Comparison of ENCODE assay signal across 7 cellular contexts in genomic region chr12:50024804-50025186, GRCh38. TPM values are rescaled to one million over a fixed set of nuclear protein-coding genes. Genes with fewer than 3 reads are reported as not detected.
DNase-seq lines count a peak whose midpoint lies in the region; ATAC-seq and TF ChIP-seq lines count a peak whose summit lies in the region.

No MANE protein-coding gene starts in this region.

- H4K20me1 ChIP-seq in SK-N-SH (ENCODE audit: insufficient read depth) = peaks cover 6% of the 10 kb centered on the region; the same call in 1 of the 2 replicates

- H3K79me2 ChIP-seq in SK-N-SH (ENCODE audit: insufficient read depth) = peaks cover 55% of the 10 kb centered on the region

- ATAC-seq in GM18502 (IDR thresholded peaks at IDR 0.05; ENCODE audit: poor library complexity, unreplicated experiment) (peak; percentile 15), HG02840 (IDR thresholded peaks at IDR 0.05; ENCODE audit: low FRiP score, unreplicated experiment) (peak; percentile 4)

- WGBS in SK-N-SH (ENCODE audit: low lambda C conversion rate) = 4% methylated on average over 16 of the region's 16 CpGs

- H3K4me3 ChIP-seq in SK-N-SH (ENCODE audit: low read depth in 2 of 2, low read length in 1 of 2) (peak overlapping the region; percentile 67 to 73), fibroblast of the aortic adventitia (ENCODE audit: low read depth, low read length) (peak overlapping the region; percentile 92)

- H3K9me2 ChIP-seq in SK-N-SH = no peaks in the 10 kb centered on the region

- no peak for TF ChIP-seq EP300 in SK-N-SH (IDR thresholded peaks at IDR 0.05; ENCODE audit: borderline replicate concordance in 1 of 2, low read depth in 1 of 2, low read length in 1 of 2)

- POLR2A ChIA-PET in SK-N-SH (lab: Yijun Ruan, JAX) (interaction anchor here (0.8 to 1.6 kb wide), 4 partner anchors 8 to 46 kb away, joined by 3 to 4 read pairs (median 3); no protein-coding TSS in a partner anchor), HEK293T (lab: Yijun Ruan, JAX) (interaction anchor here (0.7 to 1.9 kb wide), 10 partner anchors 8 to 283 kb away, joined by 3 to 8 read pairs (median 4); partner anchors contain the start of gene COX14)

- peaks cover 5% of the 10 kb centered on the region for H3F3A ChIP-seq in SK-N-SH (replicated peaks; ENCODE audit: insufficient read depth)

- DNase-seq in SK-N-SH (no peak), fibroblast of the aortic adventitia (ENCODE audit: low read depth) (no peak), retina (peak; percentile 23), inferior parietal cortex (ENCODE audit: extremely low spot score) (no peak), HEK293T (ENCODE audit: extremely low spot score) (no peak)

- H3K9me3 ChIP-seq in SK-N-SH = no peaks in the 10 kb centered on the region

- no peaks in the 10 kb centered on the region for H3K27me3 ChIP-seq in SK-N-SH (ENCODE audit: insufficient read depth)

- H3K36me3 ChIP-seq in SK-N-SH (replicated peaks in 1 of 2; ENCODE audit: control insufficient read depth in 1 of 2, insufficient read depth in 2 of 2, low read length in 1 of 2) = no peaks in the 10 kb centered on the region

- H3K9ac ChIP-seq in SK-N-SH = peak overlapping the region; percentile 74

- H3K4me2 ChIP-seq in SK-N-SH = peak overlapping the region; percentile 66

- TF ChIP-seq RAD21 in SK-N-SH (IDR thresholded peaks at IDR 0.05; ENCODE audit: low read length) = no peak

- CTCF ChIA-PET in SK-N-SH (lab: Yijun Ruan, JAX) (interaction anchor here (1.0 to 2.3 kb wide), 6 partner anchors 8 to 58 kb away, joined by 3 to 17 read pairs (median 6); no protein-coding TSS in a partner anchor), HEK293T (lab: Yijun Ruan, JAX) (interaction anchor here (0.6 to 1.6 kb wide), 3 partner anchors 9 to 16 kb away, joined by 3 to 7 read pairs (median 4); no protein-coding TSS in a partner anchor)

- TF ChIP-seq CTCF in SK-N-SH (IDR thresholded peaks at IDR 0.05) (no peak), fibroblast of the aortic adventitia (IDR thresholded peaks at IDR 0.05; ENCODE audit: insufficient read depth, low read length) (no peak)

- peak overlapping the region; percentile 45; the same call in 1 of the 2 replicates for H2AFZ ChIP-seq in SK-N-SH (ENCODE audit: low read depth)

- H3K4me1 ChIP-seq in SK-N-SH (ENCODE audit: control insufficient read depth in 1 of 2, insufficient read depth in 2 of 2, low read depth in 1 of 2, low read length in 1 of 2) = peaks cover 0 to 2% of the 10 kb centered on the region in 2 experiments; a peak in 3 of 4 replicates

- H3K27ac ChIP-seq in SK-N-SH (ENCODE audit: low read depth in 2 of 2, low read length in 1 of 2) = peak overlapping the region; percentile 24 to 44; a peak in 3 of 4 replicates

TF ChIP-seq in SK-N-SH, 30 proteins besides CTCF, POLR2A, EP300 and RAD21 (continues in another document):
- TF ChIP-seq PBX3 (IDR thresholded peaks at IDR 0.05) = no peak
- TF ChIP-seq FOSL2 (IDR thresholded peaks at IDR 0.05; ENCODE audit: borderline replicate concordance, low read depth) = no peak
- TF ChIP-seq SIN3A (IDR thresholded peaks at IDR 0.05; ENCODE audit: borderline replicate concordance, low read depth, low read length) = no peak
- TF ChIP-seq NRF1 (IDR thresholded peaks at IDR 0.05; ENCODE audit: low read depth, low read length) = no peak
- no peak for TF ChIP-seq GATA2 (CRISPR knock-in tag; IDR thresholded peaks at IDR 0.05)
- TF ChIP-seq USF2 (IDR thresholded peaks at IDR 0.05; ENCODE audit: borderline replicate concordance, low read depth, low read length) = no peak
- TF ChIP-seq RCOR1 (IDR thresholded peaks at IDR 0.05; ENCODE audit: low read length) = no peak
- TF ChIP-seq RXRA (IDR thresholded peaks at IDR 0.05; ENCODE audit: borderline replicate concordance, low read depth) = no peak
- TF ChIP-seq TCF12 (IDR thresholded peaks at IDR 0.05) = no peak
- no peak for TF ChIP-seq MAX (IDR thresholded peaks at IDR 0.05; ENCODE audit: low read depth)
- no peak for TF ChIP-seq ELF1 (IDR thresholded peaks at IDR 0.05)

TF ChIP-seq in HEK293T, 16 proteins besides CTCF, POLR2A, EP300 and RAD21:
- TF ChIP-seq SP1 (IDR thresholded peaks at IDR 0.05) (no peak), L3MBTL2 (conservative IDR thresholded peaks at IDR 0.05) (no peak), ELF4 (IDR thresholded peaks at IDR 0.05) (no peak), CTBP1 (IDR thresholded peaks at IDR 0.05; ENCODE audit: borderline replicate concordance) (no peak), FOXK2 (IDR thresholded peaks at IDR 0.05) (no peak), ZNF384 (IDR thresholded peaks at IDR 0.05) (no peak), LEF1 (IDR thresholded peaks at IDR 0.05; ENCODE audit: borderline replicate concordance) (no peak), TARDBP (IDR thresholded peaks at IDR 0.05) (no peak), ARNT (IDR thresholded peaks at IDR 0.05) (no peak), FOXM1 (IDR thresholded peaks at IDR 0.05; ENCODE audit: borderline replicate concordance) (no peak), PKNOX1 (IDR thresholded peaks at IDR 0.05) (no peak), BHLHE40 (IDR thresholded peaks at IDR 0.05; ENCODE audit: borderline replicate concordance) (no peak), FOXA1 (IDR thresholded peaks at IDR 0.05) (no peak), NFRKB (IDR thresholded peaks at IDR 0.05) (no peak), HDGF (IDR thresholded peaks at IDR 0.05; ENCODE audit: borderline replicate concordance) (no peak), SUZ12 (IDR thresholded peaks at IDR 0.05) (no peak)

RNA-seq across cellular contexts. Expression of gene RACGAP1, which starts 0.5 kb away (rescaled TPM):
- polyA plus RNA-seq in SK-N-SH (2012; rRNA removed) = 21.5 and 23.4 TPM in 2 replicates
- polyA plus RNA-seq in SK-N-SH (2012; cell fraction: cytosol; rRNA removed) = 25.5 and 28.2 TPM in 2 replicates
- 16.0 and 24.4 TPM in 2 replicates for polyA plus RNA-seq in SK-N-SH (2012; cell fraction: nucleus; rRNA removed)
- total RNA-seq in fibroblast of the aortic adventitia (ENCODE audit: low replicate concordance) = 18.6 and 88.1 TPM in 2 replicates

RNA-seq across cellular contexts. Expression of gene ASIC1, which starts 32.6 kb away (rescaled TPM):
- polyA plus RNA-seq in SK-N-SH (2012; rRNA removed) = 24.3 and 28.4 TPM in 2 replicates
- 13.0 and 18.6 TPM in 2 replicates for polyA plus RNA-seq in SK-N-SH (2012; cell fraction: cytosol; rRNA removed)
- 49.9 and 58.9 TPM in 2 replicates for polyA plus RNA-seq in SK-N-SH (2012; cell fraction: nucleus; rRNA removed)
- total RNA-seq in fibroblast of the aortic adventitia (ENCODE audit: low replicate concordance) = 4.9 and 5.2 TPM in 2 replicates

RNA-seq across cellular contexts. Expression of gene AQP6, which starts 52.0 kb away (rescaled TPM):
- polyA plus RNA-seq in SK-N-SH (2012; rRNA removed) = 0.10 and 0.21 TPM in 2 replicates
- 0.04 and 0.09 TPM in 2 replicates for polyA plus RNA-seq in SK-N-SH (2012; cell fraction: cytosol; rRNA removed)
- 0.56 and 0.59 TPM in 2 replicates for polyA plus RNA-seq in SK-N-SH (2012; cell fraction: nucleus; rRNA removed)
- total RNA-seq in fibroblast of the aortic adventitia (ENCODE audit: low replicate concordance) = 0.09 TPM in 1 of 2 replicates, not detected in the other
